ENCODE assay signal across 3 cellular contexts in the genomic region with DNA sequence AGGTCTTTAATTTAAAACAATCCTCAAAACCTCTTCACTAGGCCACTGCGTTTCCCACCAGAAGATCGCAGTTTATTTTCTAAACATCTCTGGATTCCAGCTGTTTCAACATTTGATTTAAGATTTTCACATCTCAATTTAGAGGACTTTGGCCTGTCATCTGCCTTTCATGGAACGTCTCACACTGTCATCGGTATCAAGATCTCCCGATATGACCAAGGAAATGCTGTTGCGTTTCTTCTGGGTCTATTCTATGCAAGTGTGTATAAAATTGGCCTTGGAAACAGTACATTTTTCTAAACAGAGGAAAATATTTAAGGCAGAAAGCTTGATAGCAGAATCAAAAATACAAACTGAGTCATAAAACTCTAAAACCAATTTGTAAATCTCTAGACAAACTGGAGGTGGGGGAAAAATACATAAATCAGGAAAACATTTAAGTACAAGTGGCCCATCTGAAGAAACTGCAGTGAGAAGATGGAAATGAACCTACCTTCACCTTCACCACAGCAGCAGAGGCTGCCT.
TF ChIP-seq lines count a peak whose summit lies in the region.

No MANE protein-coding gene starts in this region.

TF ChIP-seq in SK-N-SH, 30 proteins besides CTCF, POLR2A, EP300 and RAD21:
- no peak for TF ChIP-seq SMC3 (IDR thresholded peaks at IDR 0.05; ENCODE audit: low read depth, low read length)
- TF ChIP-seq RFX5 (IDR thresholded peaks at IDR 0.05; ENCODE audit: low read length): no peak
- TF ChIP-seq FOSL2 (IDR thresholded peaks at IDR 0.05; ENCODE audit: borderline replicate concordance, low read depth): no peak
- TF ChIP-seq, protein P1, sequence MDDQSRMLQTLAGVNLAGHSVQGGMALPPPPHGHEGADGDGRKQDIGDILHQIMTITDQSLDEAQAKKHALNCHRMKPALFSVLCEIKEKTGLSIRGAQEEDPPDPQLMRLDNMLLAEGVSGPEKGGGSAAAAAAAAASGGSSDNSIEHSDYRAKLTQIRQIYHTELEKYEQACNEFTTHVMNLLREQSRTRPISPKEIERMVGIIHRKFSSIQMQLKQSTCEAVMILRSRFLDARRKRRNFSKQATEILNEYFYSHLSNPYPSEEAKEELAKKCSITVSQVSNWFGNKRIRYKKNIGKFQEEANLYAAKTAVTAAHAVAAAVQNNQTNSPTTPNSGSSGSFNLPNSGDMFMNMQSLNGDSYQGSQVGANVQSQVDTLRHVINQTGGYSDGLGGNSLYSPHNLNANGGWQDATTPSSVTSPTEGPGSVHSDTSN (IDR thresholded peaks at IDR 0.05): no peak
- TF ChIP-seq, protein P2, sequence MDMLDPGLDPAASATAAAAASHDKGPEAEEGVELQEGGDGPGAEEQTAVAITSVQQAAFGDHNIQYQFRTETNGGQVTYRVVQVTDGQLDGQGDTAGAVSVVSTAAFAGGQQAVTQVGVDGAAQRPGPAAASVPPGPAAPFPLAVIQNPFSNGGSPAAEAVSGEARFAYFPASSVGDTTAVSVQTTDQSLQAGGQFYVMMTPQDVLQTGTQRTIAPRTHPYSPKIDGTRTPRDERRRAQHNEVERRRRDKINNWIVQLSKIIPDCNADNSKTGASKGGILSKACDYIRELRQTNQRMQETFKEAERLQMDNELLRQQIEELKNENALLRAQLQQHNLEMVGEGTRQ (IDR thresholded peaks at IDR 0.05; ENCODE audit: borderline replicate concordance, low read depth, low read length): no peak
- TF ChIP-seq TEAD4 (IDR thresholded peaks at IDR 0.05; ENCODE audit: borderline replicate concordance, insufficient read depth): no peak
- no peak for TF ChIP-seq NRF1 (IDR thresholded peaks at IDR 0.05; ENCODE audit: low read depth, low read length)
- no peak for TF ChIP-seq MXI1 (IDR thresholded peaks at IDR 0.05; ENCODE audit: low read depth, low read length)
- no peak for TF ChIP-seq EZH2phosphoT487 (IDR thresholded peaks at IDR 0.05; ENCODE audit: borderline replicate concordance, low read depth)
- TF ChIP-seq SIN3A (IDR thresholded peaks at IDR 0.05; ENCODE audit: borderline replicate concordance, low read depth, low read length): no peak
- TF ChIP-seq GATA2 (CRISPR knock-in tag; IDR thresholded peaks at IDR 0.05): no peak
- TF ChIP-seq, protein P3, sequence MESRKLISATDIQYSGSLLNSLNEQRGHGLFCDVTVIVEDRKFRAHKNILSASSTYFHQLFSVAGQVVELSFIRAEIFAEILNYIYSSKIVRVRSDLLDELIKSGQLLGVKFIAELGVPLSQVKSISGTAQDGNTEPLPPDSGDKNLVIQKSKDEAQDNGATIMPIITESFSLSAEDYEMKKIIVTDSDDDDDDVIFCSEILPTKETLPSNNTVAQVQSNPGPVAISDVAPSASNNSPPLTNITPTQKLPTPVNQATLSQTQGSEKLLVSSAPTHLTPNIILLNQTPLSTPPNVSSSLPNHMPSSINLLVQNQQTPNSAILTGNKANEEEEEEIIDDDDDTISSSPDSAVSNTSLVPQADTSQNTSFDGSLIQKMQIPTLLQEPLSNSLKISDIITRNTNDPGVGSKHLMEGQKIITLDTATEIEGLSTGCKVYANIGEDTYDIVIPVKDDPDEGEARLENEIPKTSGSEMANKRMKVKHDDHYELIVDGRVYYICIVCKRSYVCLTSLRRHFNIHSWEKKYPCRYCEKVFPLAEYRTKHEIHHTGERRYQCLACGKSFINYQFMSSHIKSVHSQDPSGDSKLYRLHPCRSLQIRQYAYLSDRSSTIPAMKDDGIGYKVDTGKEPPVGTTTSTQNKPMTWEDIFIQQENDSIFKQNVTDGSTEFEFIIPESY (IDR thresholded peaks at IDR 0.05; ENCODE audit: borderline replicate concordance, low read depth): no peak
- TF ChIP-seq CHD2 (IDR thresholded peaks at IDR 0.05; ENCODE audit: low read length, partially characterized antibody): no peak
- no peak for TF ChIP-seq RCOR1 (IDR thresholded peaks at IDR 0.05; ENCODE audit: low read length)
- TF ChIP-seq GABPA (IDR thresholded peaks at IDR 0.05; ENCODE audit: low read depth): no peak
- TF ChIP-seq, protein P4, sequence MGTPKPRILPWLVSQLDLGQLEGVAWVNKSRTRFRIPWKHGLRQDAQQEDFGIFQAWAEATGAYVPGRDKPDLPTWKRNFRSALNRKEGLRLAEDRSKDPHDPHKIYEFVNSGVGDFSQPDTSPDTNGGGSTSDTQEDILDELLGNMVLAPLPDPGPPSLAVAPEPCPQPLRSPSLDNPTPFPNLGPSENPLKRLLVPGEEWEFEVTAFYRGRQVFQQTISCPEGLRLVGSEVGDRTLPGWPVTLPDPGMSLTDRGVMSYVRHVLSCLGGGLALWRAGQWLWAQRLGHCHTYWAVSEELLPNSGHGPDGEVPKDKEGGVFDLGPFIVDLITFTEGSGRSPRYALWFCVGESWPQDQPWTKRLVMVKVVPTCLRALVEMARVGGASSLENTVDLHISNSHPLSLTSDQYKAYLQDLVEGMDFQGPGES (IDR thresholded peaks at IDR 0.05; ENCODE audit: low read depth, low read length): no peak

TF ChIP-seq in SK-N-SH treated with all-trans-retinoic acid at 6 μM for 48 hours, 23 proteins besides CTCF, POLR2A, EP300 and RAD21:
- TF ChIP-seq ISL1 (CRISPR knock-in tag; IDR thresholded peaks at IDR 0.05): no peak
- TF ChIP-seq, protein P5, sequence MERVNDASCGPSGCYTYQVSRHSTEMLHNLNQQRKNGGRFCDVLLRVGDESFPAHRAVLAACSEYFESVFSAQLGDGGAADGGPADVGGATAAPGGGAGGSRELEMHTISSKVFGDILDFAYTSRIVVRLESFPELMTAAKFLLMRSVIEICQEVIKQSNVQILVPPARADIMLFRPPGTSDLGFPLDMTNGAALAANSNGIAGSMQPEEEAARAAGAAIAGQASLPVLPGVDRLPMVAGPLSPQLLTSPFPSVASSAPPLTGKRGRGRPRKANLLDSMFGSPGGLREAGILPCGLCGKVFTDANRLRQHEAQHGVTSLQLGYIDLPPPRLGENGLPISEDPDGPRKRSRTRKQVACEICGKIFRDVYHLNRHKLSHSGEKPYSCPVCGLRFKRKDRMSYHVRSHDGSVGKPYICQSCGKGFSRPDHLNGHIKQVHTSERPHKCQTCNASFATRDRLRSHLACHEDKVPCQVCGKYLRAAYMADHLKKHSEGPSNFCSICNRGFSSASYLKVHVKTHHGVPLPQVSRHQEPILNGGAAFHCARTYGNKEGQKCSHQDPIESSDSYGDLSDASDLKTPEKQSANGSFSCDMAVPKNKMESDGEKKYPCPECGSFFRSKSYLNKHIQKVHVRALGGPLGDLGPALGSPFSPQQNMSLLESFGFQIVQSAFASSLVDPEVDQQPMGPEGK (CRISPR knock-in tag; IDR thresholded peaks at IDR 0.05; ENCODE audit: borderline replicate concordance): no peak
- no peak for TF ChIP-seq ZFP3 (CRISPR knock-in tag; IDR thresholded peaks at IDR 0.05)
- TF ChIP-seq OSR1 (CRISPR knock-in tag; IDR thresholded peaks at IDR 0.05): no peak
- no peak for TF ChIP-seq BACH2 (CRISPR knock-in tag; IDR thresholded peaks at IDR 0.05; ENCODE audit: borderline replicate concordance)
TF ChIP-seq in SK-N-SH treated with all-trans-retinoic acid at 6 μM for 48 hours: peak in this region for 0.

TF ChIP-seq in K562, 482 proteins besides CTCF, POLR2A, EP300 and RAD21 (continues in another document):
- TF ChIP-seq RFX5 (IDR thresholded peaks at IDR 0.05; ENCODE audit: low read depth, low read length): no peak
- TF ChIP-seq, protein P6, sequence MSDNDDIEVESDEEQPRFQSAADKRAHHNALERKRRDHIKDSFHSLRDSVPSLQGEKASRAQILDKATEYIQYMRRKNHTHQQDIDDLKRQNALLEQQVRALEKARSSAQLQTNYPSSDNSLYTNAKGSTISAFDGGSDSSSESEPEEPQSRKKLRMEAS (CRISPR knock-in tag; IDR thresholded peaks at IDR 0.05): no peak
- peak; percentile 79 for TF ChIP-seq MEIS2 (IDR thresholded peaks at IDR 0.05; ENCODE audit: partially characterized antibody)
- no peak for TF ChIP-seq ZNF668 (CRISPR knock-in tag; IDR thresholded peaks at IDR 0.05)
- 0 out of 2 replicates have a peak, but pooled peaks have one; percentile 7 for TF ChIP-seq BACH1 (tag; IDR thresholded peaks at IDR 0.05)
- no peak for TF ChIP-seq NFIX (CRISPR knock-in tag; IDR thresholded peaks at IDR 0.05; ENCODE audit: low read depth)
- 0 out of 2 replicates have a peak, but pooled peaks have one; percentile 5 for TF ChIP-seq ZSCAN32 (CRISPR knock-in tag; IDR thresholded peaks at IDR 0.05)
- TF ChIP-seq, protein P7, sequence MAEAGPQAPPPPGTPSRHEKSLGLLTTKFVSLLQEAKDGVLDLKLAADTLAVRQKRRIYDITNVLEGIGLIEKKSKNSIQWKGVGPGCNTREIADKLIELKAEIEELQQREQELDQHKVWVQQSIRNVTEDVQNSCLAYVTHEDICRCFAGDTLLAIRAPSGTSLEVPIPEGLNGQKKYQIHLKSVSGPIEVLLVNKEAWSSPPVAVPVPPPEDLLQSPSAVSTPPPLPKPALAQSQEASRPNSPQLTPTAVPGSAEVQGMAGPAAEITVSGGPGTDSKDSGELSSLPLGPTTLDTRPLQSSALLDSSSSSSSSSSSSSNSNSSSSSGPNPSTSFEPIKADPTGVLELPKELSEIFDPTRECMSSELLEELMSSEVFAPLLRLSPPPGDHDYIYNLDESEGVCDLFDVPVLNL (CRISPR knock-in tag; IDR thresholded peaks at IDR 0.05; ENCODE audit: low read depth): no peak
- TF ChIP-seq CXXC5 (CRISPR knock-in tag; IDR thresholded peaks at IDR 0.05): 0 out of 2 replicates have a peak, but pooled peaks have one; percentile 20
- TF ChIP-seq IFI16 (CRISPR knock-in tag; IDR thresholded peaks at IDR 0.05): no peak
- no peak for TF ChIP-seq ZBED1 (IDR thresholded peaks at IDR 0.05)
- no peak for TF ChIP-seq NCOA6 (IDR thresholded peaks at IDR 0.05)
- no peak for TF ChIP-seq GTF2E2 (tag; IDR thresholded peaks at IDR 0.05)
- TF ChIP-seq ZNF76 (CRISPR knock-in tag; IDR thresholded peaks at IDR 0.05; ENCODE audit: borderline replicate concordance): 0 out of 2 replicates have a peak, but pooled peaks have one; percentile 29
- TF ChIP-seq SNRNP70 (optimal IDR thresholded peaks at IDR 0.05; ENCODE audit: low read depth, low read length): no peak
- TF ChIP-seq POLR3G (IDR thresholded peaks at IDR 0.05; ENCODE audit: extremely low read depth, insufficient read length, insufficient replicate concordance): no peak
- no peak for TF ChIP-seq RUNX1 (IDR thresholded peaks at IDR 0.05; ENCODE audit: low read depth)
- no peak for TF ChIP-seq BCOR (IDR thresholded peaks at IDR 0.05)
- TF ChIP-seq ZNF75A (CRISPR knock-in tag; IDR thresholded peaks at IDR 0.05): no peak
- no peak for TF ChIP-seq SP1 (CRISPR knock-in tag; IDR thresholded peaks at IDR 0.05)
- TF ChIP-seq PPARD (CRISPR knock-in tag; IDR thresholded peaks at IDR 0.05): no peak
- TF ChIP-seq RBM14 (IDR thresholded peaks at IDR 0.05; ENCODE audit: borderline replicate concordance, insufficient read depth, low read depth, low read length): no peak
- TF ChIP-seq HNRNPK (IDR thresholded peaks at IDR 0.05; ENCODE audit: low read depth, low read length, poor library complexity, severe bottlenecking): no peak
- TF ChIP-seq MED1 (CRISPR knock-in tag; IDR thresholded peaks at IDR 0.05; ENCODE audit: borderline replicate concordance): no peak
- 0 out of 2 replicates have a peak, but pooled peaks have one; percentile 7 for TF ChIP-seq TOE1 (IDR thresholded peaks at IDR 0.05; ENCODE audit: borderline replicate concordance)
- no peak for TF ChIP-seq TOE1 (CRISPR knock-in tag; IDR thresholded peaks at IDR 0.05; ENCODE audit: borderline replicate concordance, low read depth)
- no peak for TF ChIP-seq CAMTA2 (CRISPR knock-in tag; conservative IDR thresholded peaks at IDR 0.05)
- no peak for TF ChIP-seq ARID2 (IDR thresholded peaks at IDR 0.05)
- TF ChIP-seq, protein P8, sequence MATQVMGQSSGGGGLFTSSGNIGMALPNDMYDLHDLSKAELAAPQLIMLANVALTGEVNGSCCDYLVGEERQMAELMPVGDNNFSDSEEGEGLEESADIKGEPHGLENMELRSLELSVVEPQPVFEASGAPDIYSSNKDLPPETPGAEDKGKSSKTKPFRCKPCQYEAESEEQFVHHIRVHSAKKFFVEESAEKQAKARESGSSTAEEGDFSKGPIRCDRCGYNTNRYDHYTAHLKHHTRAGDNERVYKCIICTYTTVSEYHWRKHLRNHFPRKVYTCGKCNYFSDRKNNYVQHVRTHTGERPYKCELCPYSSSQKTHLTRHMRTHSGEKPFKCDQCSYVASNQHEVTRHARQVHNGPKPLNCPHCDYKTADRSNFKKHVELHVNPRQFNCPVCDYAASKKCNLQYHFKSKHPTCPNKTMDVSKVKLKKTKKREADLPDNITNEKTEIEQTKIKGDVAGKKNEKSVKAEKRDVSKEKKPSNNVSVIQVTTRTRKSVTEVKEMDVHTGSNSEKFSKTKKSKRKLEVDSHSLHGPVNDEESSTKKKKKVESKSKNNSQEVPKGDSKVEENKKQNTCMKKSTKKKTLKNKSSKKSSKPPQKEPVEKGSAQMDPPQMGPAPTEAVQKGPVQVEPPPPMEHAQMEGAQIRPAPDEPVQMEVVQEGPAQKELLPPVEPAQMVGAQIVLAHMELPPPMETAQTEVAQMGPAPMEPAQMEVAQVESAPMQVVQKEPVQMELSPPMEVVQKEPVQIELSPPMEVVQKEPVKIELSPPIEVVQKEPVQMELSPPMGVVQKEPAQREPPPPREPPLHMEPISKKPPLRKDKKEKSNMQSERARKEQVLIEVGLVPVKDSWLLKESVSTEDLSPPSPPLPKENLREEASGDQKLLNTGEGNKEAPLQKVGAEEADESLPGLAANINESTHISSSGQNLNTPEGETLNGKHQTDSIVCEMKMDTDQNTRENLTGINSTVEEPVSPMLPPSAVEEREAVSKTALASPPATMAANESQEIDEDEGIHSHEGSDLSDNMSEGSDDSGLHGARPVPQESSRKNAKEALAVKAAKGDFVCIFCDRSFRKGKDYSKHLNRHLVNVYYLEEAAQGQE (CRISPR knock-in tag; IDR thresholded peaks at IDR 0.05; ENCODE audit: low read depth): no peak
- TF ChIP-seq, protein P9, sequence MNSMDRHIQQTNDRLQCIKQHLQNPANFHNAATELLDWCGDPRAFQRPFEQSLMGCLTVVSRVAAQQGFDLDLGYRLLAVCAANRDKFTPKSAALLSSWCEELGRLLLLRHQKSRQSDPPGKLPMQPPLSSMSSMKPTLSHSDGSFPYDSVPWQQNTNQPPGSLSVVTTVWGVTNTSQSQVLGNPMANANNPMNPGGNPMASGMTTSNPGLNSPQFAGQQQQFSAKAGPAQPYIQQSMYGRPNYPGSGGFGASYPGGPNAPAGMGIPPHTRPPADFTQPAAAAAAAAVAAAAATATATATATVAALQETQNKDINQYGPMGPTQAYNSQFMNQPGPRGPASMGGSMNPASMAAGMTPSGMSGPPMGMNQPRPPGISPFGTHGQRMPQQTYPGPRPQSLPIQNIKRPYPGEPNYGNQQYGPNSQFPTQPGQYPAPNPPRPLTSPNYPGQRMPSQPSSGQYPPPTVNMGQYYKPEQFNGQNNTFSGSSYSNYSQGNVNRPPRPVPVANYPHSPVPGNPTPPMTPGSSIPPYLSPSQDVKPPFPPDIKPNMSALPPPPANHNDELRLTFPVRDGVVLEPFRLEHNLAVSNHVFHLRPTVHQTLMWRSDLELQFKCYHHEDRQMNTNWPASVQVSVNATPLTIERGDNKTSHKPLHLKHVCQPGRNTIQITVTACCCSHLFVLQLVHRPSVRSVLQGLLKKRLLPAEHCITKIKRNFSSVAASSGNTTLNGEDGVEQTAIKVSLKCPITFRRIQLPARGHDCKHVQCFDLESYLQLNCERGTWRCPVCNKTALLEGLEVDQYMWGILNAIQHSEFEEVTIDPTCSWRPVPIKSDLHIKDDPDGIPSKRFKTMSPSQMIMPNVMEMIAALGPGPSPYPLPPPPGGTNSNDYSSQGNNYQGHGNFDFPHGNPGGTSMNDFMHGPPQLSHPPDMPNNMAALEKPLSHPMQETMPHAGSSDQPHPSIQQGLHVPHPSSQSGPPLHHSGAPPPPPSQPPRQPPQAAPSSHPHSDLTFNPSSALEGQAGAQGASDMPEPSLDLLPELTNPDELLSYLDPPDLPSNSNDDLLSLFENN (IDR thresholded peaks at IDR 0.05; ENCODE audit: low read depth in 2 of 2, low read length in 2 of 2): no peak
- TF ChIP-seq ZNF764 (CRISPR knock-in tag; IDR thresholded peaks at IDR 0.05; ENCODE audit: low read depth): no peak
